Comparison of ENCODE assay signal across 8 cellular contexts in the genomic region with DNA sequence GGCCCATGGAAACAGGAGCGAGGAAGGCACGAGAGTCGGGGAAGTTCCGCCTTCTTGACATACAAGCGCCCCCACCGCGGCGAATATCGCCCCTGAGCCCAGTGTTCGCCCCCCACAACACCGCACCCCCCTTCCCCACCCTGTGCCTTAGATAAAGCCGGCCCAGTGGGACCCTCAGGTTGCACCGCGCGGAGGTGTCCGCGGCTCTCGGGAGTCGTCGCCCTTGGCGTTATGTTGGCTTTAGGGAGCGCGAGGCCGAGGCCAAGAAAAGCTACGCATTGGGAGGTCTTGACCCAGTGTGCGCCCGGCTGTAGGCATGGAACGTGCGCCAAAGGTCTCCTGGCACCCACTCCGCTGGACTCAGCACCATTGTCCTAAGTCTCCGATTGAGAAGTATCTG. TPM values are rescaled to one million over a fixed set of nuclear protein-coding genes. Genes with fewer than 3 reads are reported as not detected.
DNase-seq lines count a peak whose midpoint lies in the region; ATAC-seq, FAIRE-seq and TF ChIP-seq lines count a peak whose summit lies in the region.

No MANE protein-coding gene starts in this region.

- no peak for DNase-seq in HL-60 (ENCODE audit: low read depth in 1 of 2, low spot score in 1 of 2)
- DNase-seq in K562 (ENCODE audit: extremely low read depth in 1 of 4, low spot score in 3 of 4): no peak
- no peak for DNase-seq in kidney
- DNase-seq in spleen: no peak
- no peak for DNase-seq in left colon
- no peak for DNase-seq in NOMO-1 treated with dmso at 0.1 percent for 144 hours (lab: John Stamatoyannopoulos, UW; ENCODE audit: unreplicated experiment)
- DNase-seq in HTR-8/SVneo (ENCODE audit: insufficient read length, low spot score): no peak
- DNase-seq in ecto neural progenitor cell (ENCODE audit: low spot score): no peak

- POLR2A ChIA-PET in K562 (lab: Yijun Ruan, JAX): no interaction called here

- TF ChIP-seq EP300 in K562 (IDR thresholded peaks at IDR 0.05; ENCODE audit: low read length): no peak

- ATAC-seq in K562 (no peak), left colon (no peak)

- in situ Hi-C loops in K562 (cut with MboI): no loop called here

- H3K9me3 ChIP-seq in K562 (replicated peaks; ENCODE audit: control insufficient read depth, insufficient read depth, low read depth, low read length): peaks cover 5% of the 10 kb centered on the region; the same call in 1 of the 2 replicates
- H3K9me3 ChIP-seq in kidney (ENCODE audit: control insufficient read depth in 1 of 2, low read length in 2 of 2): peaks cover 16 to 33% of the 10 kb centered on the region in 2 donors
- H3K9me3 ChIP-seq in spleen: peaks cover 7 to 66% (median 53%) of the 10 kb centered on the region in 8 donors

- H3K79me2 ChIP-seq in K562 (ENCODE audit: control insufficient read depth, insufficient read depth, low read length): no peaks in the 10 kb centered on the region

- no peaks in the 10 kb centered on the region for H4K20me1 ChIP-seq in K562 (replicated peaks; ENCODE audit: control insufficient read depth, insufficient read depth, low read length)

- H3K4me2 ChIP-seq in K562 (ENCODE audit: insufficient read depth, low read length): no peak overlapping the region

- TF ChIP-seq CTCF in HL-60 (IDR thresholded peaks at IDR 0.05; ENCODE audit: insufficient read depth, low read length) (no peak), K562 (IDR thresholded peaks at IDR 0.05 in 2 of 3, conservative IDR thresholded peaks at IDR 0.05 in 1 of 3; ENCODE audit: insufficient read depth in 2 of 3, low read depth in 1 of 3, low read length in 3 of 3) (no peak), kidney (IDR thresholded peaks at IDR 0.05; ENCODE audit: borderline replicate concordance, extremely low read depth, insufficient read depth) (no peak), spleen (IDR thresholded peaks at IDR 0.05 in 8 of 11, conservative IDR thresholded peaks at IDR 0.05 in 3 of 11) (no peak)

- H3K36me3 ChIP-seq in K562 (ENCODE audit: control insufficient read depth, insufficient read depth, low read length) (no peaks in the 10 kb centered on the region), kidney (ENCODE audit: control insufficient read depth in 1 of 2, insufficient read depth in 2 of 2, low read length in 2 of 2) (peaks cover 8 to 18% of the 10 kb centered on the region in 2 donors), spleen (peaks cover 18 to 27% (median 21%) of the 10 kb centered on the region in 6 donors)

- H3K4me3 ChIP-seq in HL-60 (replicated peaks; ENCODE audit: insufficient read depth, low read length) (peak overlapping the region; percentile 60), K562 (no peak overlapping the region), kidney (ENCODE audit: low read length in 2 of 2) (peak overlapping the region; percentile 87 to 90), spleen (peak overlapping the region; percentile 48 to 83 (median 75))

- H3K4me1 ChIP-seq in K562 (replicated peaks in 1 of 2; ENCODE audit: control insufficient read depth in 2 of 2, insufficient read depth in 2 of 2, low read length in 2 of 2) (peaks cover 0 to 12% of the 10 kb centered on the region in 2 experiments; a peak in 2 of 5 replicates), kidney (ENCODE audit: control insufficient read depth in 1 of 2, insufficient read depth in 1 of 2, low read depth in 1 of 2, low read length in 2 of 2) (peaks cover 9 to 16% of the 10 kb centered on the region in 2 donors), spleen (peaks cover 11 to 24% (median 18%) of the 10 kb centered on the region in 6 donors)

- H3K27ac ChIP-seq in HL-60 (replicated peaks) (peak overlapping the region; percentile 82), K562 (ENCODE audit: extremely low read depth, low read depth, low read length) (no peak overlapping the region), kidney (ENCODE audit: low read depth in 2 of 2, low read length in 2 of 2) (peak overlapping the region; percentile 45 to 62), spleen (peak overlapping the region in 7 of 8 donors; percentile 70 to 89 (median 82))

- CTCF ChIA-PET in K562 (lab: Yijun Ruan, JAX; ENCODE audit: low intra/inter-chr PET ratio): no interaction called here

- H3K27me3 ChIP-seq in HL-60 (ENCODE audit: insufficient read depth, poor library complexity, severe bottlenecking): no peaks in the 10 kb centered on the region
- H3K27me3 ChIP-seq in K562 (ENCODE audit: control insufficient read depth in 2 of 2, insufficient read depth in 2 of 2, low read length in 2 of 2): no peaks in the 10 kb centered on the region
- H3K27me3 ChIP-seq in spleen (replicated peaks in 1 of 7): no peaks in the 10 kb centered on the region

- intact Hi-C loops in K562 (cut with micrococcal nuclease) (no loop called here), kidney (cut with DNase I) (no loop called here), spleen (cut with DNase I; ENCODE audit: low total_unique reads) (no loop called here), left colon (cut with DNase I, micrococcal nuclease) (no loop called here)

- WGBS in K562 (ENCODE audit: insufficient coverage, low coverage, missing lambda C conversion rate): 57% methylated on average over 18 of the region's 31 CpGs
- 16 to 29% (median 17%) methylated on average over 5 to 31 of the region's 31 CpGs for WGBS in spleen, 5 donors

- H3K9me1 ChIP-seq in K562 (ENCODE audit: control insufficient read depth, insufficient read depth, low read length): no peaks in the 10 kb centered on the region

- H3K9ac ChIP-seq in K562 (ENCODE audit: insufficient read depth in 1 of 2, low read depth in 2 of 2, low read length in 2 of 2) (no peak overlapping the region), kidney (ENCODE audit: low read length in 2 of 2) (no peak overlapping the region)

- no peak overlapping the region for H2AFZ ChIP-seq in K562 (ENCODE audit: low read depth, low read length)

- no peak for FAIRE-seq in K562 (lab: Jason Lieb, UNC)
- no peak for FAIRE-seq in kidney (lab: Jason Lieb, UNC)
- FAIRE-seq in HTR-8/SVneo (lab: Jason Lieb, UNC): no peak

- no peak for TF ChIP-seq RAD21 in K562 (CRISPR knock-in tag; conservative IDR thresholded peaks at IDR 0.05 in 1 of 2, IDR thresholded peaks at IDR 0.05 in 1 of 2)

- TF ChIP-seq POLR2A in K562 (conservative IDR thresholded peaks at IDR 0.05) (no peak), spleen (IDR thresholded peaks at IDR 0.05) (no peak)

- no TSS peak for BruUV-seq in K562 (replicated peaks; lab: Mats Ljungman, UMichigan)

RNA-seq across cellular contexts. Expression of a gene that starts 0.6 kb away (rescaled TPM):
- total RNA-seq in K562 (2011; cell fraction: chromatin; rRNA removed; ENCODE audit: low replicate concordance): not detected in 2 replicates
- total RNA-seq in K562 (2011; cell fraction: nucleolus; rRNA removed): not detected in 2 replicates
- not detected in 2 replicates for total RNA-seq in K562 (2011; cell fraction: nucleoplasm; rRNA removed)
- not detected in 2 replicates for total RNA-seq in K562 (2014; rRNA removed)
- not detected in 2 replicates for total RNA-seq in K562 (2014; rRNA removed; fragmentation: Illumina TruSeq; extraction: Trizol)
- not detected in 2 replicates for total RNA-seq in K562 (2015; rRNA removed; fragmentation: Illumina TruSeq; extraction: Trizol)
- total RNA-seq in K562 (2021): not detected in 2 replicates
- 0.03 TPM in 1 of 2 replicates, not detected in the other for polyA plus RNA-seq in K562 (2011; rRNA removed)
- polyA plus RNA-seq in K562 (2011; cell fraction: cytosol; rRNA removed): not detected in 2 replicates
- polyA plus RNA-seq in K562 (2011; cell fraction: nucleus; rRNA removed): 0.06 TPM in 1 of 2 replicates, not detected in the other
- polyA plus RNA-seq in K562 (2012): 1.1 and 1.8 TPM in 2 replicates
- not detected in 2 replicates for polyA plus RNA-seq in K562 (2014; fragmentation: Illumina TruSeq; extraction: Trizol)
- under 1 TPM; 0.14 to 0.42 TPM for polyA plus RNA-seq in K562 (2014; fragmentation: Nextera tagmentation; extraction: Ambion mirVana)
- polyA plus RNA-seq in K562 (2014; rRNA removed): 0.03 and 0.05 TPM in 2 replicates
- not detected in 2 replicates for polyA minus RNA-seq in K562 (2011; rRNA and poly(A)+ RNA removed)
- not detected in 2 replicates for polyA minus RNA-seq in K562 (2011; cell fraction: cytosol; rRNA and poly(A)+ RNA removed)
- polyA minus RNA-seq in K562 (2011; cell fraction: nucleus; rRNA and poly(A)+ RNA removed): 0.11 TPM in 1 of 2 replicates, not detected in the other
- total RNA-seq in kidney: 7.8 TPM
- 2.9 TPM for polyA plus RNA-seq in kidney (ENCODE audit: insufficient read depth, low read depth, low replicate concordance)
- 10 to 100 TPM in 2 of 7 donors, 1 to 10 TPM in 5; 4.2 to 10.9 (median 6.6) TPM for total RNA-seq in spleen
- 1 to 10 TPM in 2 of 3 donors, under 1 TPM in 1; 0.96 to 1.1 (median 1.0) TPM for polyA plus RNA-seq in spleen
- total RNA-seq in left colon: 1 to 10 TPM; 3.0 to 4.6 TPM

RNA-seq across cellular contexts. Expression of a gene that starts 10.9 kb away (rescaled TPM):
- total RNA-seq in K562 (2011; cell fraction: chromatin; rRNA removed; ENCODE audit: low replicate concordance): 26.6 and 56.0 TPM in 2 replicates
- total RNA-seq in K562 (2011; cell fraction: nucleolus; rRNA removed): 34.7 and 40.7 TPM in 2 replicates
- 26.5 and 27.8 TPM in 2 replicates for total RNA-seq in K562 (2011; cell fraction: nucleoplasm; rRNA removed)
- total RNA-seq in K562 (2014; rRNA removed): 12.5 and 13.5 TPM in 2 replicates
- total RNA-seq in K562 (2014; rRNA removed; fragmentation: Illumina TruSeq; extraction: Trizol): 5.8 and 7.5 TPM in 2 replicates
- 9.1 and 9.3 TPM in 2 replicates for total RNA-seq in K562 (2015; rRNA removed; fragmentation: Illumina TruSeq; extraction: Trizol)
- total RNA-seq in K562 (2021): 12.6 and 13.2 TPM in 2 replicates
- polyA plus RNA-seq in K562 (2011; rRNA removed): 3.5 and 4.7 TPM in 2 replicates
- 3.6 and 10.2 TPM in 2 replicates for polyA plus RNA-seq in K562 (2011; cell fraction: cytosol; rRNA removed)
- polyA plus RNA-seq in K562 (2011; cell fraction: nucleus; rRNA removed): 4.1 and 9.0 TPM in 2 replicates
- polyA plus RNA-seq in K562 (2012): 4.5 and 6.6 TPM in 2 replicates
- polyA plus RNA-seq in K562 (2014; fragmentation: Illumina TruSeq; extraction: Trizol): 4.9 TPM in 2 replicates
- under 1 TPM; 0.20 to 0.25 TPM for polyA plus RNA-seq in K562 (2014; fragmentation: Nextera tagmentation; extraction: Ambion mirVana)
- polyA plus RNA-seq in K562 (2014; rRNA removed): 5.7 and 6.2 TPM in 2 replicates
- polyA minus RNA-seq in K562 (2011; rRNA and poly(A)+ RNA removed): 7.6 and 16.2 TPM in 2 replicates
- polyA minus RNA-seq in K562 (2011; cell fraction: cytosol; rRNA and poly(A)+ RNA removed): 8.3 and 11.9 TPM in 2 replicates
- 7.8 and 12.2 TPM in 2 replicates for polyA minus RNA-seq in K562 (2011; cell fraction: nucleus; rRNA and poly(A)+ RNA removed)
- total RNA-seq in kidney: 9.9 TPM
- polyA plus RNA-seq in kidney (ENCODE audit: insufficient read depth, low read depth, low replicate concordance): 3.4 TPM
- total RNA-seq in spleen: 10 to 100 TPM in 2 of 7 donors, 1 to 10 TPM in 5; 7.3 to 12.5 (median 8.3) TPM
- polyA plus RNA-seq in spleen: 1 to 10 TPM in 2 of 3 donors, under 1 TPM in 1; 0.98 to 3.3 (median 1.5) TPM
- total RNA-seq in left colon: 1 to 10 TPM; 4.7 to 5.1 TPM

RNA-seq across cellular contexts. Expression of a gene that starts 26.3 kb away (rescaled TPM):
- 12.1 and 40.1 TPM in 2 replicates for total RNA-seq in K562 (2011; cell fraction: chromatin; rRNA removed; ENCODE audit: low replicate concordance)
- 42.5 and 54.9 TPM in 2 replicates for total RNA-seq in K562 (2011; cell fraction: nucleolus; rRNA removed)
- total RNA-seq in K562 (2011; cell fraction: nucleoplasm; rRNA removed): 15.9 and 21.7 TPM in 2 replicates
- 15.4 and 15.8 TPM in 2 replicates for total RNA-seq in K562 (2014; rRNA removed)
- total RNA-seq in K562 (2014; rRNA removed; fragmentation: Illumina TruSeq; extraction: Trizol): 3.0 and 3.5 TPM in 2 replicates
- total RNA-seq in K562 (2015; rRNA removed; fragmentation: Illumina TruSeq; extraction: Trizol): 9.6 and 11.0 TPM in 2 replicates
- 14.0 and 16.4 TPM in 2 replicates for total RNA-seq in K562 (2021)
- 4.5 and 5.3 TPM in 2 replicates for polyA plus RNA-seq in K562 (2011; rRNA removed)
- polyA plus RNA-seq in K562 (2011; cell fraction: cytosol; rRNA removed): 6.1 and 18.5 TPM in 2 replicates
- polyA plus RNA-seq in K562 (2011; cell fraction: nucleus; rRNA removed): 8.6 and 17.6 TPM in 2 replicates
- polyA plus RNA-seq in K562 (2012): 6.9 and 7.9 TPM in 2 replicates
- 4.1 and 6.9 TPM in 2 replicates for polyA plus RNA-seq in K562 (2014; fragmentation: Illumina TruSeq; extraction: Trizol)
- polyA plus RNA-seq in K562 (2014; fragmentation: Nextera tagmentation; extraction: Ambion mirVana): 1 to 10 TPM in 1 of 2 experiments, under 1 TPM in 1; 0.92 to 1.2 TPM
- 7.5 and 8.3 TPM in 2 replicates for polyA plus RNA-seq in K562 (2014; rRNA removed)
- 7.5 and 12.5 TPM in 2 replicates for polyA minus RNA-seq in K562 (2011; rRNA and poly(A)+ RNA removed)
- 9.4 and 10.3 TPM in 2 replicates for polyA minus RNA-seq in K562 (2011; cell fraction: cytosol; rRNA and poly(A)+ RNA removed)
- 31.7 and 40.8 TPM in 2 replicates for polyA minus RNA-seq in K562 (2011; cell fraction: nucleus; rRNA and poly(A)+ RNA removed)
- total RNA-seq in kidney: 13.0 TPM
- polyA plus RNA-seq in kidney (ENCODE audit: insufficient read depth, low read depth, low replicate concordance): 3.9 TPM
- 10 to 100 TPM; 11.0 to 19.8 (median 14.2) TPM for total RNA-seq in spleen
- 1 to 10 TPM; 1.5 to 4.6 (median 2.1) TPM for polyA plus RNA-seq in spleen
- total RNA-seq in left colon: 10 to 100 TPM; 11.6 to 14.0 TPM

RNA-seq across cellular contexts. Expression of a gene that starts 32.1 kb away (rescaled TPM):
- total RNA-seq in K562 (2011; cell fraction: chromatin; rRNA removed; ENCODE audit: low replicate concordance): 57.9 and 99.5 TPM in 2 replicates
- 56.2 and 62.2 TPM in 2 replicates for total RNA-seq in K562 (2011; cell fraction: nucleolus; rRNA removed)
- 46.1 and 46.3 TPM in 2 replicates for total RNA-seq in K562 (2011; cell fraction: nucleoplasm; rRNA removed)
- total RNA-seq in K562 (2014; rRNA removed) (35.0 and 44.2 TPM in 2 replicates), K562 (2014; rRNA removed; fragmentation: Illumina TruSeq; extraction: Trizol) (23.0 and 23.2 TPM in 2 replicates), K562 (2015; rRNA removed; fragmentation: Illumina TruSeq; extraction: Trizol) (22.1 and 22.9 TPM in 2 replicates), K562 (2021) (40.9 and 43.4 TPM in 2 replicates), kidney (13.0 TPM), spleen (10 to 100 TPM in 3 of 7 donors, 1 to 10 TPM in 4; 6.7 to 11.2 (median 9.4) TPM), left colon (1 to 10 TPM; 7.8 to 7.9 TPM)
- polyA plus RNA-seq in K562 (2011; rRNA removed) (23.4 and 27.1 TPM in 2 replicates), K562 (2014; fragmentation: Illumina TruSeq; extraction: Trizol) (24.6 and 25.6 TPM in 2 replicates), K562 (2014; fragmentation: Nextera tagmentation; extraction: Ambion mirVana) (1 to 10 TPM; 5.8 to 7.1 TPM), K562 (2014; rRNA removed) (20.8 and 27.5 TPM in 2 replicates), kidney (ENCODE audit: insufficient read depth, low read depth, low replicate concordance) (6.2 TPM), spleen (1 to 10 TPM; 2.3 to 3.4 (median 2.5) TPM)
- 17.0 and 29.0 TPM in 2 replicates for polyA plus RNA-seq in K562 (2011; cell fraction: cytosol; rRNA removed)
- polyA plus RNA-seq in K562 (2011; cell fraction: nucleus; rRNA removed): 16.4 and 25.4 TPM in 2 replicates
- 15.7 and 20.2 TPM in 2 replicates for polyA plus RNA-seq in K562 (2012)
- polyA minus RNA-seq in K562 (2011; rRNA and poly(A)+ RNA removed): 30.5 and 38.2 TPM in 2 replicates
- 12.7 and 26.2 TPM in 2 replicates for polyA minus RNA-seq in K562 (2011; cell fraction: cytosol; rRNA and poly(A)+ RNA removed)
- 18.0 and 21.0 TPM in 2 replicates for polyA minus RNA-seq in K562 (2011; cell fraction: nucleus; rRNA and poly(A)+ RNA removed)

RNA-seq across cellular contexts. Expression of a gene that starts 35.6 kb away (rescaled TPM):
- 3.8 and 13.1 TPM in 2 replicates for total RNA-seq in K562 (2011; cell fraction: chromatin; rRNA removed; ENCODE audit: low replicate concordance)
- total RNA-seq in K562 (2011; cell fraction: nucleolus; rRNA removed): 12.1 and 13.7 TPM in 2 replicates
- 5.5 and 8.0 TPM in 2 replicates for total RNA-seq in K562 (2011; cell fraction: nucleoplasm; rRNA removed)
- 4.2 and 4.8 TPM in 2 replicates for total RNA-seq in K562 (2014; rRNA removed)
- total RNA-seq in K562 (2014; rRNA removed; fragmentation: Illumina TruSeq; extraction: Trizol): 0.64 and 0.95 TPM in 2 replicates
- total RNA-seq in K562 (2015; rRNA removed; fragmentation: Illumina TruSeq; extraction: Trizol): 2.5 and 3.3 TPM in 2 replicates
- 3.5 and 4.3 TPM in 2 replicates for total RNA-seq in K562 (2021)
- polyA plus RNA-seq in K562 (2011; rRNA removed): 1.2 and 2.7 TPM in 2 replicates
- 2.4 and 5.3 TPM in 2 replicates for polyA plus RNA-seq in K562 (2011; cell fraction: cytosol; rRNA removed)
- 6.9 and 8.9 TPM in 2 replicates for polyA plus RNA-seq in K562 (2011; cell fraction: nucleus; rRNA removed)
- polyA plus RNA-seq in K562 (2012): 5.5 and 10.1 TPM in 2 replicates
- 1.2 and 2.4 TPM in 2 replicates for polyA plus RNA-seq in K562 (2014; fragmentation: Illumina TruSeq; extraction: Trizol)
- under 1 TPM; 0.07 to 0.17 TPM for polyA plus RNA-seq in K562 (2014; fragmentation: Nextera tagmentation; extraction: Ambion mirVana)
- polyA plus RNA-seq in K562 (2014; rRNA removed): 2.6 and 3.9 TPM in 2 replicates
- polyA minus RNA-seq in K562 (2011; rRNA and poly(A)+ RNA removed): 1.5 and 1.9 TPM in 2 replicates
- 1.4 and 2.4 TPM in 2 replicates for polyA minus RNA-seq in K562 (2011; cell fraction: cytosol; rRNA and poly(A)+ RNA removed)
- polyA minus RNA-seq in K562 (2011; cell fraction: nucleus; rRNA and poly(A)+ RNA removed): 6.5 and 8.3 TPM in 2 replicates
- total RNA-seq in kidney: 13.3 TPM
- polyA plus RNA-seq in kidney (ENCODE audit: insufficient read depth, low read depth, low replicate concordance): 12.6 TPM
- total RNA-seq in spleen: 10 to 100 TPM in 6 of 7 donors, 1 to 10 TPM in 1; 9.8 to 18.8 (median 11.3) TPM
- 10 to 100 TPM in 2 of 3 donors, 1 to 10 TPM in 1; 7.1 to 13.2 (median 12.6) TPM for polyA plus RNA-seq in spleen
- 10 to 100 TPM in 1 of 2 donors, 1 to 10 TPM in 1; 10.0 to 11.2 TPM for total RNA-seq in left colon
